Comparison of ENCODE assay signal across 11 cellular contexts in the genomic region with DNA sequence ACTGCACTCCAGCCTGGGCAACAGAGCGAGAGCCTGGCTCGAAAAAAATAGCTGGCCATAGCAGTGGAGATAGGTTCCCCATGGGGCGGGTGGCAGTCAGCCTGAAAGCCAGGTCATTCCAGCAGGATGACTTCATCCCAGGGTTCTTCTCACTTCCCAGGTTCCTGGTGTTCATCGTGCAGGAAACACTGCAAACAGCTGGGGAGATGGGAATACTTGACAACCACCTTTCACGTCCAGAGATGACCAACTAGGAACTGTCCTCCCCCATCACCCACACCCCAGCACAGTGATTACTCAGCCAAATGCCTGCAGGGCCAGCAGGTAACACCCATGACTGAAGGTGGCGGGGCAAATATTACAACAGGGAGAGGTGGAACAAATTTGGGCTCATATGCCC. TPM values are rescaled to one million over a fixed set of nuclear protein-coding genes. Genes with fewer than 3 reads are reported as not detected.
DNase-seq lines count a peak whose midpoint lies in the region; ATAC-seq, FAIRE-seq and TF ChIP-seq lines count a peak whose summit lies in the region.
"Had no signal": no experiment of that assay in that cellular context is flagged by ENCODE, and none has a peak within 500 bp of the region (broad histone marks: within the 10 kb centered on the region; RNA-seq: fewer than 3 reads in every experiment).

No MANE protein-coding gene starts in this region.

- no peaks in the 10 kb centered on the region for H3K36me3 Mint-ChIP-seq in astrocyte (ENCODE audit: low read depth, unreplicated experiment)
- H3K36me3 Mint-ChIP-seq in activated T-cell treated with anti-CD3 and anti-CD28 coated beads, Interleukin-2, amount 50 U/mL, for 72 hours (ENCODE audit: insufficient read depth in 2 of 2): no peaks in the 10 kb centered on the region

- no peak overlapping the region for H3K27ac ChIP-seq in astrocyte (ENCODE audit: low read depth, low read length)
- no peak overlapping the region for H3K27ac ChIP-seq in right lobe of liver
- no peak overlapping the region for H3K27ac ChIP-seq in ascending aorta
- H3K27ac ChIP-seq: coronary artery had no signal

- no peaks in the 10 kb centered on the region for H3K79me2 ChIP-seq in astrocyte (ENCODE audit: insufficient read depth, low read length)

- no peak for TF ChIP-seq CTCF in astrocyte (IDR thresholded peaks at IDR 0.05; ENCODE audit: insufficient read depth, low read depth, low read length)
- TF ChIP-seq CTCF in right lobe of liver (IDR thresholded peaks at IDR 0.05): no peak
- TF ChIP-seq CTCF in ascending aorta (IDR thresholded peaks at IDR 0.05): no peak

- no peak for FAIRE-seq in astrocyte (lab: Jason Lieb, UNC)

- ATAC-seq in right lobe of liver: peak in 1 of 4 donors; percentile 71
- no peak for ATAC-seq in activated T-cell treated with anti-CD3 and anti-CD28 coated beads, Interleukin-2, amount 50 U/mL, for 72 hours (replicated peaks in 1 of 2)

- no peak overlapping the region for H3K9ac ChIP-seq in astrocyte (ENCODE audit: low read length)

- H3K4me1 ChIP-seq in astrocyte (ENCODE audit: insufficient read depth, low read length) (peaks cover 3% of the 10 kb centered on the region), right lobe of liver (peaks cover 0 to 9% (median 4%) of the 10 kb centered on the region in 4 donors), ascending aorta (no peaks in the 10 kb centered on the region)

- no peaks in the 10 kb centered on the region for H4K20me1 ChIP-seq in astrocyte (ENCODE audit: insufficient read depth, low read length)

- peak overlapping the region; percentile 99 for H3K4me2 ChIP-seq in astrocyte (ENCODE audit: low read length)

- intact Hi-C loops in right lobe of liver (cut with DNase I): no loop called here
- intact Hi-C loops in ascending aorta (cut with DNase I): loop anchor here (2.0 to 5.0 kb wide), 3 partner anchors 35 to 85 kb away; a partner anchor contains a TSS

- in situ Hi-C loops in ACHN (cut with HindIII; ENCODE audit: low pct_ligation_motif_present, low pct_unique_long_range_greater_than_20kb, low sequenced_read_pairs): no loop called here

- H3K27me3 Mint-ChIP-seq in astrocyte (ENCODE audit: low read depth, unreplicated experiment): no peaks in the 10 kb centered on the region
- peaks cover 6% of the 10 kb centered on the region for H3K27me3 Mint-ChIP-seq in activated T-cell treated with anti-CD3 and anti-CD28 coated beads, Interleukin-2, amount 50 U/mL, for 72 hours (ENCODE audit: low read depth)

- peaks cover 6% of the 10 kb centered on the region for H3K4me1 Mint-ChIP-seq in astrocyte (ENCODE audit: low read depth, unreplicated experiment)
- H3K4me1 Mint-ChIP-seq in activated T-cell treated with anti-CD3 and anti-CD28 coated beads, Interleukin-2, amount 50 U/mL, for 72 hours (ENCODE audit: low read depth): peaks cover 11% of the 10 kb centered on the region

- H3K9me3 ChIP-seq in astrocyte (ENCODE audit: insufficient read depth, low read depth, low read length) (no peaks in the 10 kb centered on the region), right lobe of liver (no peaks in the 10 kb centered on the region), ascending aorta (no peaks in the 10 kb centered on the region)

- peak overlapping the region; percentile 14 for H3K4me3 Mint-ChIP-seq in astrocyte (ENCODE audit: unreplicated experiment)
- peak overlapping the region in 1 of 2 donors; percentile 11 for H3K4me3 Mint-ChIP-seq in activated T-cell treated with anti-CD3 and anti-CD28 coated beads, Interleukin-2, amount 50 U/mL, for 72 hours

- DNase-seq in ACHN: peak; percentile 71
- DNase-seq in HPDE6-E6E7 (ENCODE audit: extremely low spot score): peak; percentile 77
- no peak for DNase-seq in astrocyte (ENCODE audit: low read depth)
- peak in 1 of 3 donors; percentile 61 for DNase-seq in right lobe of liver
- no peak for DNase-seq in hypothalamus (lab: John Stamatoyannopoulos, UW)
- no peak for DNase-seq in activated T-cell treated with anti-CD3 and anti-CD28 coated beads, Interleukin-2, amount 50 U/mL, for 72 hours
- DNase-seq in ureter (ENCODE audit: low spot score): no peak
- no peak for DNase-seq in ascending aorta (ENCODE audit: low spot score in 2 of 2)
- DNase-seq: T-helper 2 cell had no signal

- H3K4me3 ChIP-seq in astrocyte (ENCODE audit: insufficient read depth, low read depth, low read length) (no peak overlapping the region), right lobe of liver (no peak overlapping the region), ascending aorta (no peak overlapping the region)

- WGBS in right lobe of liver (ENCODE audit: insufficient coverage, low coverage, low lambda C conversion rate, missing lambda C conversion rate): 68% methylated on average over 3 of the region's 6 CpGs

- peak; percentile 48 for TF ChIP-seq POLR2A in right lobe of liver (IDR thresholded peaks at IDR 0.05)

- H3K36me3 ChIP-seq in astrocyte (ENCODE audit: insufficient read depth, low read length): no peaks in the 10 kb centered on the region
- no peaks in the 10 kb centered on the region for H3K36me3 ChIP-seq in right lobe of liver
- H3K36me3 ChIP-seq in ascending aorta: no peaks in the 10 kb centered on the region

- H3K9me3 Mint-ChIP-seq in astrocyte (ENCODE audit: unreplicated experiment): no peaks in the 10 kb centered on the region
- no peaks in the 10 kb centered on the region for H3K9me3 Mint-ChIP-seq in activated T-cell treated with anti-CD3 and anti-CD28 coated beads, Interleukin-2, amount 50 U/mL, for 72 hours
- H3K9me3 Mint-ChIP-seq: CD14-positive monocyte had no signal

- H3K27ac Mint-ChIP-seq in astrocyte (ENCODE audit: unreplicated experiment): no peak overlapping the region
- no peak overlapping the region for H3K27ac Mint-ChIP-seq in activated T-cell treated with anti-CD3 and anti-CD28 coated beads, Interleukin-2, amount 50 U/mL, for 72 hours
- H3K27ac Mint-ChIP-seq: CD14-positive monocyte had no signal

- H3K27me3 ChIP-seq in astrocyte (ENCODE audit: insufficient read depth, low read length) (no peaks in the 10 kb centered on the region), right lobe of liver (no peaks in the 10 kb centered on the region), ascending aorta (no peaks in the 10 kb centered on the region)

- no peak overlapping the region for H2AFZ ChIP-seq in astrocyte (ENCODE audit: low read depth, low read length)

RNA-seq across cellular contexts. Expression of a gene that starts 1.7 kb away (rescaled TPM):
- total RNA-seq in astrocyte: 9.8 and 12.0 TPM in 2 replicates
- 10 to 100 TPM; 13.1 to 31.3 (median 20.1) TPM for total RNA-seq in right lobe of liver
- total RNA-seq in activated T-cell treated with anti-CD3 and anti-CD28 coated beads, Interleukin-2, amount 50 U/mL, for 72 hours: 1 to 10 TPM; 3.1 to 4.5 TPM
- 37.2 TPM for total RNA-seq in ureter
- total RNA-seq in ascending aorta: 38.3 TPM

RNA-seq across cellular contexts. Expression of a gene that starts 33.9 kb away (rescaled TPM):
- total RNA-seq in astrocyte: 127 and 160 TPM in 2 replicates
- total RNA-seq in right lobe of liver: 100 to 1,000 TPM; 511 to 916 (median 654) TPM
- total RNA-seq in activated T-cell treated with anti-CD3 and anti-CD28 coated beads, Interleukin-2, amount 50 U/mL, for 72 hours: 10 to 100 TPM; 93.4 to 99.5 TPM
- total RNA-seq in ureter: 291 TPM
- 312 TPM for total RNA-seq in ascending aorta

RNA-seq across cellular contexts. Expression of a gene that starts 41.1 kb away (rescaled TPM):
- 98.7 and 113 TPM in 2 replicates for total RNA-seq in astrocyte
- total RNA-seq in right lobe of liver: 10 to 100 TPM; 27.5 to 73.9 (median 49.0) TPM
- total RNA-seq in activated T-cell treated with anti-CD3 and anti-CD28 coated beads, Interleukin-2, amount 50 U/mL, for 72 hours: 10 to 100 TPM; 41.6 to 69.7 TPM
- total RNA-seq in ureter: 73.5 TPM
- total RNA-seq in ascending aorta: 68.6 TPM

Comparison
In these comparisons a context has a peak if more than half of its experiments do, and no peak if none do; other contexts are left out.
1. DNase-seq: peak in ACHN (single experiment) and HPDE6-E6E7 (single experiment); none in astrocyte (single experiment), hypothalamus (0 of 51), activated T-cell treated with anti-CD3 and anti-CD28 coated beads, Interleukin-2, amount 50 U/mL, for 72 hours (0 of 2), ureter (single experiment) and ascending aorta (0 of 2).